Comparison of ENCODE assay signal across 22 cellular contexts in the genomic region with DNA sequence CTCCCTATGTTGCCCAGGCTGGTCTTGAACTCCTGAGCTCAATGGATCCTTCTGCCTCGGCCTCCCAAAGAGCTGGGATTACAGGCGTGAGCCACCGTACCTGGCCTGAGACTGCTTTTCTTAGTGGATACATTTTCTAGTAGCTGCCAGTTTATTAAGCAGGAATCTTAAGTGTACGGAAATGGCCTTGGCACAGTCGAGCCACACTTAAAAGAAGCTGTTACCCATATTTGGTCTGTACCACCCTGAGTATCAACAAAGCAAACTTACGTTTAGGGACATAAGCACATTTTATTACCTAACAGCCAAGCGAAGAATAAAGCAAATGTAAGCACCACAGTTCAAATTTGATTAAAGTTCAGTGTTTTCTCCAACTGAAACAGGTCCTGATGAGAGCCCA.
"Had no signal": no experiment of that assay in that cellular context is flagged by ENCODE, and none has a peak within 500 bp of the region (broad histone marks: within the 10 kb centered on the region; RNA-seq: fewer than 3 reads in every experiment).

No MANE protein-coding gene starts in this region.

- H3K27me3 ChIP-seq: body of pancreas, cardiac muscle cell, right atrium auricular region had no signal

- H3K4me1 ChIP-seq: body of pancreas, left ventricle myocardium inferior, prostate gland, right atrium auricular region had no signal

- ATAC-seq: activated CD4-positive, CD25-positive, alpha-beta regulatory T cell treated with anti-CD3 and anti-CD28 coated beads, Interleukin-2, amount 50 U/mL, for 24 hours; activated CD8-positive, alpha-beta memory T cell treated with anti-CD3 and anti-CD28 coated beads, Interleukin-2, amount 10 ng/mL, durations not matched to agents 7 days and 5 days; activated CD8-positive, alpha-beta T cell treated with anti-CD3 and anti-CD28 coated beads for 36 hours; activated naive CD8-positive, alpha-beta T cell treated with anti-CD3 and anti-CD28 coated beads, Interleukin-2, amount 50 U/mL, for 24 hours; body of pancreas; natural killer cell treated with Interleukin-12 subunit alpha and Interleukin-12 subunit beta and Interleukin-15 and Interleukin-18, amount 100 ng/mL, for 72 hours; SK-N-SH treated with all-trans-retinoic acid at 6 μM for 48 hours had no signal

- DNase-seq: activated CD4-positive, alpha-beta T cell treated with anti-CD3 and anti-CD28 coated beads, Interleukin-2, amount 10 ng/mL, durations not matched to agents 7 days and 5 days; activated CD8-positive, alpha-beta memory T cell treated with anti-CD3 and anti-CD28 coated beads, Interleukin-2, amount 10 ng/mL, durations not matched to agents 7 days and 5 days; activated CD8-positive, alpha-beta T cell treated with anti-CD3 and anti-CD28 coated beads for 36 hours; activated gamma-delta T cell; activated naive CD4-positive, alpha-beta T cell treated with anti-CD3 and anti-CD28 coated beads, Interleukin-2, amount 50 U/mL, for 16 hours; activated naive CD8-positive, alpha-beta T cell treated with anti-CD3 and anti-CD28 coated beads, Interleukin-2, amount 50 U/mL, for 24 hours; body of pancreas; dermis blood vessel endothelial cell; effector memory CD4-positive, alpha-beta T cell; head of caudate nucleus; kidney; left ventricle myocardium inferior; stimulated activated CD4-positive, alpha-beta T cell treated with anti-CD3 and anti-CD28 coated beads, Interleukin-4, amount 100 ng/mL, for 24 hours; stimulated activated naive CD4-positive, alpha-beta T cell treated with Interleukin-2 at 50 U/mL for 16 hours had no signal

- FAIRE-seq: frontal cortex, kidney had no signal

- H3K27ac ChIP-seq: body of pancreas, cardiac muscle cell, left ventricle myocardium inferior, right atrium auricular region, VCaP had no signal

- H3K9me3 ChIP-seq: body of pancreas, left ventricle myocardium inferior, prostate gland, right atrium auricular region had no signal

- H3K4me3 ChIP-seq: body of pancreas, cardiac muscle cell, left ventricle myocardium inferior, prostate gland, right atrium auricular region had no signal

- H3K36me3 ChIP-seq: cardiac muscle cell, prostate gland, right atrium auricular region had no signal
